ENCODE assay signal across 22 cellular contexts in genomic region chr12:49543914-49544815, GRCh38. TPM values are rescaled to one million over a fixed set of nuclear protein-coding genes. Genes with fewer than 3 reads are reported as not detected.
A peak's percentile ranks its signal among the peaks of the same experiment; 100 is the strongest.
DNase-seq lines count a peak whose midpoint lies in the region; ATAC-seq and TF ChIP-seq lines count a peak whose summit lies in the region.
"Had no signal": no experiment of that assay in that cellular context is flagged by ENCODE, and none has a peak within 500 bp of the region (broad histone marks: within the 10 kb centered on the region; RNA-seq: fewer than 3 reads in every experiment).

No MANE protein-coding gene starts in this region.

- no peaks in the 10 kb centered on the region for H4K20me1 ChIP-seq in OCI-LY7 (ENCODE audit: insufficient read depth, low read length)

- no peaks in the 10 kb centered on the region for H3K9me3 ChIP-seq in iPS-18a (ENCODE audit: control insufficient read depth, low read depth, low read length)
- peaks cover 5% of the 10 kb centered on the region for H3K9me3 ChIP-seq in trophoblast cell (ENCODE audit: insufficient read depth, low read depth, low read length)
- no peaks in the 10 kb centered on the region for H3K9me3 ChIP-seq in OCI-LY7 (ENCODE audit: low read length)
- H3K9me3 ChIP-seq: BLaER1 treated with 17β-estradiol and CSF1 and Interleukin-3, amounts not matched to agents 10 nM and 100 nM; tibial artery had no signal

- no peak overlapping the region for H3K23ac ChIP-seq in trophoblast cell (ENCODE audit: low read length)

- H3K4me3 Mint-ChIP-seq in activated T-cell treated with anti-CD3 and anti-CD28 coated beads, Interleukin-2, amount 50 U/mL, for 24 hours: no peak overlapping the region
- H3K4me3 Mint-ChIP-seq in activated T-cell treated with anti-CD3 and anti-CD28 coated beads, Interleukin-2, amount 50 U/mL, for 4 hours: no peak overlapping the region
- peak overlapping the region; percentile 68 for H3K4me3 Mint-ChIP-seq in WTC11
- H3K4me3 Mint-ChIP-seq: activated naive CD4-positive, alpha-beta T cell treated with anti-CD3 and anti-CD28 coated beads, Interleukin-2, amount 50 U/mL, for 24 hours; stimulated activated effector memory CD8-positive, alpha-beta T cell treated with anti-CD3 and anti-CD28 coated beads, Interleukin-12 subunit alpha, Interleukin-12 subunit beta, amount 100 ng/mL, for 72 hours had no signal

- H2AK5ac ChIP-seq in trophoblast cell (ENCODE audit: low read length): no peak overlapping the region

- no peaks in the 10 kb centered on the region for H3K9me2 ChIP-seq in OCI-LY7 (ENCODE audit: insufficient read depth, low read length)

- no peaks in the 10 kb centered on the region for H3K79me1 ChIP-seq in trophoblast cell (ENCODE audit: low read length)

- peaks cover 98% of the 10 kb centered on the region for H3K27me3 ChIP-seq in iPS-18a (ENCODE audit: control insufficient read depth, insufficient read depth, low read length)
- peaks cover 58% of the 10 kb centered on the region for H3K27me3 ChIP-seq in trophoblast cell (ENCODE audit: insufficient read depth, low read length)

- no peak overlapping the region for H3K27ac Mint-ChIP-seq in activated T-cell treated with anti-CD3 and anti-CD28 coated beads, Interleukin-2, amount 50 U/mL, for 24 hours
- H3K27ac Mint-ChIP-seq in WTC11: no peak overlapping the region
- H3K27ac Mint-ChIP-seq: stimulated activated effector memory CD8-positive, alpha-beta T cell treated with anti-CD3 and anti-CD28 coated beads, Interleukin-12 subunit alpha, Interleukin-12 subunit beta, amount 100 ng/mL, for 72 hours had no signal

- no peaks in the 10 kb centered on the region for H3K4me1 ChIP-seq in iPS-18a (ENCODE audit: control insufficient read depth, low read depth, low read length)
- peaks cover 3 to 5% of the 10 kb centered on the region in 2 experiments for H3K4me1 ChIP-seq in trophoblast cell (ENCODE audit: control insufficient read depth in 1 of 2, insufficient read depth in 2 of 2, low read length in 2 of 2)
- H3K4me1 ChIP-seq in OCI-LY7 (ENCODE audit: insufficient read depth, low read length, poor library complexity, severe bottlenecking): peaks cover 16% of the 10 kb centered on the region

- H3K18ac ChIP-seq in trophoblast cell (ENCODE audit: low read length): no peak overlapping the region

- H3K36me3 Mint-ChIP-seq in activated T-cell treated with anti-CD3 and anti-CD28 coated beads, Interleukin-2, amount 50 U/mL, for 24 hours (ENCODE audit: low read depth): no peaks in the 10 kb centered on the region
- no peaks in the 10 kb centered on the region for H3K36me3 Mint-ChIP-seq in activated T-cell treated with anti-CD3 and anti-CD28 coated beads, Interleukin-2, amount 50 U/mL, for 4 hours (ENCODE audit: insufficient read depth)
- no peaks in the 10 kb centered on the region for H3K36me3 Mint-ChIP-seq in WTC11
- H3K36me3 Mint-ChIP-seq: activated naive CD4-positive, alpha-beta T cell treated with anti-CD3 and anti-CD28 coated beads, Interleukin-2, amount 50 U/mL, for 24 hours; stimulated activated effector memory CD8-positive, alpha-beta T cell treated with anti-CD3 and anti-CD28 coated beads, Interleukin-12 subunit alpha, Interleukin-12 subunit beta, amount 100 ng/mL, for 72 hours had no signal

- no peaks in the 10 kb centered on the region for H3K9me3 Mint-ChIP-seq in activated T-cell treated with anti-CD3 and anti-CD28 coated beads, Interleukin-2, amount 50 U/mL, for 24 hours
- no peaks in the 10 kb centered on the region for H3K9me3 Mint-ChIP-seq in activated T-cell treated with anti-CD3 and anti-CD28 coated beads, Interleukin-2, amount 50 U/mL, for 4 hours
- H3K9me3 Mint-ChIP-seq in WTC11: no peaks in the 10 kb centered on the region
- H3K9me3 Mint-ChIP-seq: activated naive CD4-positive, alpha-beta T cell treated with anti-CD3 and anti-CD28 coated beads, Interleukin-2, amount 50 U/mL, for 24 hours; neural crest cell; stimulated activated effector memory CD8-positive, alpha-beta T cell treated with anti-CD3 and anti-CD28 coated beads, Interleukin-12 subunit alpha, Interleukin-12 subunit beta, amount 100 ng/mL, for 72 hours had no signal

- no peak for ATAC-seq in activated T-cell treated with anti-CD3 and anti-CD28 coated beads, Interleukin-2, amount 50 U/mL, for 4 hours
- peak; percentile 41 for ATAC-seq in WTC11
- ATAC-seq: stimulated activated effector memory CD8-positive, alpha-beta T cell treated with anti-CD3 and anti-CD28 coated beads, Interleukin-12 subunit alpha, Interleukin-12 subunit beta, amount 100 ng/mL, for 72 hours had no signal

- no peak overlapping the region for H4K91ac ChIP-seq in trophoblast cell (ENCODE audit: low read depth, low read length)

- H3K4me3 ChIP-seq in iPS-18a (ENCODE audit: low read length) (peak overlapping the region; percentile 51), trophoblast cell (ENCODE audit: low read depth, low read length) (peak overlapping the region; percentile 26), OCI-LY7 (ENCODE audit: low read depth, low read length, poor library complexity, severe bottlenecking) (no peak overlapping the region)
- H3K4me3 ChIP-seq: BLaER1 treated with 17β-estradiol and CSF1 and Interleukin-3, amounts not matched to agents 10 nM and 100 nM; tibial artery had no signal

- H3K36me3 ChIP-seq in iPS-18a (ENCODE audit: control insufficient read depth, low read depth, low read length): no peaks in the 10 kb centered on the region
- H3K36me3 ChIP-seq in trophoblast cell (ENCODE audit: control insufficient read depth in 1 of 2, insufficient read depth in 2 of 2, low read length in 2 of 2): no peaks in the 10 kb centered on the region
- no peaks in the 10 kb centered on the region for H3K36me3 ChIP-seq in OCI-LY7 (ENCODE audit: insufficient read depth, low read length)
- H3K36me3 ChIP-seq: BLaER1 treated with 17β-estradiol and CSF1 and Interleukin-3, amounts not matched to agents 10 nM and 100 nM; tibial artery had no signal

- peaks cover 27% of the 10 kb centered on the region for H3K4me1 Mint-ChIP-seq in activated T-cell treated with anti-CD3 and anti-CD28 coated beads, Interleukin-2, amount 50 U/mL, for 24 hours (ENCODE audit: low read depth)
- peaks cover 16% of the 10 kb centered on the region for H3K4me1 Mint-ChIP-seq in activated T-cell treated with anti-CD3 and anti-CD28 coated beads, Interleukin-2, amount 50 U/mL, for 4 hours (ENCODE audit: low read depth)
- peaks cover 32% of the 10 kb centered on the region for H3K4me1 Mint-ChIP-seq in WTC11

- intact Hi-C loops in OCI-LY7 (cut with micrococcal nuclease; ENCODE audit: unreplicated experiment): no loop called here

- no peak overlapping the region for H2BK12ac ChIP-seq in trophoblast cell (ENCODE audit: low read length)

- no peak overlapping the region for H3K4ac ChIP-seq in trophoblast cell (ENCODE audit: low read depth, low read length)

- BruUV-seq in OCI-LY7 (replicated peaks; lab: Mats Ljungman, UMichigan): no TSS peak

- TF ChIP-seq CTCF in WTC11 (IDR thresholded peaks at IDR 0.05): no peak
- no peak for TF ChIP-seq CTCF in OCI-LY7 (conservative IDR thresholded peaks at IDR 0.05; ENCODE audit: low read length)

- no peak overlapping the region for H4K8ac ChIP-seq in trophoblast cell (ENCODE audit: low read depth, low read length)

- no peak overlapping the region for H2BK5ac ChIP-seq in trophoblast cell (ENCODE audit: low read depth, low read length, poor library complexity)

- no peak overlapping the region for H3K14ac ChIP-seq in trophoblast cell (ENCODE audit: low read length)

- H3K9ac ChIP-seq in iPS-18a (ENCODE audit: low read length) (no peak overlapping the region), trophoblast cell (ENCODE audit: low read length) (no peak overlapping the region)
- H3K9ac ChIP-seq: BLaER1 treated with 17β-estradiol and CSF1 and Interleukin-3, amounts not matched to agents 10 nM and 100 nM had no signal

- DNase-seq in activated T-cell treated with anti-CD3 and anti-CD28 coated beads, Interleukin-2, amount 50 U/mL, for 24 hours: peak; percentile 26
- no peak for DNase-seq in activated T-cell treated with anti-CD3 and anti-CD28 coated beads, Interleukin-2, amount 50 U/mL, for 4 hours
- DNase-seq in WTC11 (ENCODE audit: low spot score): peak; percentile 47
- DNase-seq in trophoblast cell: no peak
- DNase-seq in NCI-H446 treated with DMSO at 0.1 percent for 48 hours (lab: John Stamatoyannopoulos, UW): no peak
- no peak for DNase-seq in OCI-LY7 (ENCODE audit: low spot score)
- DNase-seq in SHP77 treated with DMSO at 0.1 percent for 48 hours (lab: John Stamatoyannopoulos, UW): no peak
- DNase-seq: activated T-cell treated with anti-CD3 and anti-CD28 coated beads for 4 hours, cortex of kidney, DND-41, foreskin melanocyte, KBM-7, NCI-H187, NCI-H345, RPMI8226, SW 1271 had no signal

- H3K4me2 ChIP-seq in trophoblast cell (ENCODE audit: low read length) (no peak overlapping the region), OCI-LY7 (ENCODE audit: low read length) (no peak overlapping the region)

- no CpG with 5 or more reads among the region's 39 CpGs for WGBS in trophoblast cell (ENCODE audit: extremely low coverage, insufficient coverage, insufficient read length)

- no peak overlapping the region for H2BK120ac ChIP-seq in trophoblast cell (ENCODE audit: insufficient read depth, low read length, poor library complexity)

- H3K27ac ChIP-seq in iPS-18a (ENCODE audit: low read length): no peak overlapping the region
- no peak overlapping the region for H3K27ac ChIP-seq in trophoblast cell (ENCODE audit: low read depth, low read length)
- H3K27ac ChIP-seq in OCI-LY7 (ENCODE audit: low read depth, low read length, poor library complexity, severe bottlenecking): no peak overlapping the region
- H3K27ac ChIP-seq: BLaER1 treated with 17β-estradiol and CSF1 and Interleukin-3, amounts not matched to agents 10 nM and 100 nM; tibial artery had no signal

- peaks cover 30% of the 10 kb centered on the region for H3K27me3 Mint-ChIP-seq in activated T-cell treated with anti-CD3 and anti-CD28 coated beads, Interleukin-2, amount 50 U/mL, for 24 hours
- peaks cover 20% of the 10 kb centered on the region for H3K27me3 Mint-ChIP-seq in activated T-cell treated with anti-CD3 and anti-CD28 coated beads, Interleukin-2, amount 50 U/mL, for 4 hours (ENCODE audit: low read depth)
- peaks cover 100% of the 10 kb centered on the region for H3K27me3 Mint-ChIP-seq in WTC11 (ENCODE audit: low read depth)

- CTCF ChIA-PET in WTC11 (lab: Charles Lee): interaction anchor here (1.0 to 4.9 kb wide), 7 partner anchors 10 to 213 kb away, joined by 3 to 34 read pairs (median 11); partner anchors contain the start of gene DNAJC22
- CTCF ChIA-PET in OCI-LY7 (lab: Charles Lee; ENCODE audit: unreplicated experiment): no interaction called here

- POLR2A ChIA-PET in WTC11 (lab: Charles Lee): interaction anchor here (0.6 kb wide), 1 partner anchor 48 kb away, joined by 4 read pairs; no protein-coding TSS in a partner anchor
- POLR2A ChIA-PET in OCI-LY7 (lab: Charles Lee): interaction anchor here (0.7 to 1.0 kb wide), 2 partner anchors 9 to 32 kb away, joined by 3 read pairs; no protein-coding TSS in a partner anchor

- H3K79me2 ChIP-seq in trophoblast cell (ENCODE audit: control insufficient read depth, insufficient read depth, low read length, poor library complexity): no peaks in the 10 kb centered on the region
- H3K79me2 ChIP-seq in OCI-LY7 (ENCODE audit: insufficient read depth, low read depth, low read length): no peaks in the 10 kb centered on the region

- no peak overlapping the region for H2AFZ ChIP-seq in trophoblast cell (ENCODE audit: insufficient read depth, low read length, poor library complexity)
- H2AFZ ChIP-seq in OCI-LY7 (ENCODE audit: low read length): no peak overlapping the region

- H4K12ac ChIP-seq in trophoblast cell (ENCODE audit: low read depth, low read length): no peak overlapping the region

RNA-seq across cellular contexts. Expression of gene KCNH3, which starts 5.3 kb away (rescaled TPM):
- total RNA-seq in activated T-cell treated with anti-CD3 and anti-CD28 coated beads, Interleukin-2, amount 50 U/mL, for 4 hours: 1 to 10 TPM; 1.6 to 4.0 (median 3.3) TPM
- total RNA-seq in WTC11 (2021) (0.27 to 0.44 TPM (median 0.44 TPM) in 3 replicates), OCI-LY7 (2022) (0.57 TPM in 1 of 2 replicates, not detected in the other)
- 0.01 TPM in 1 of 2 replicates, not detected in the other for polyA plus RNA-seq in trophoblast cell (2013)
- total RNA-seq in OCI-LY7 (2014; rRNA removed; shearing (Covaris generic)): 0.05 and 0.06 TPM in 2 replicates

RNA-seq across cellular contexts. Expression of gene MCRS1, which starts 23.8 kb away (rescaled TPM):
- 10 to 100 TPM; 83.9 to 98.7 (median 92.1) TPM for total RNA-seq in activated T-cell treated with anti-CD3 and anti-CD28 coated beads, Interleukin-2, amount 50 U/mL, for 4 hours
- total RNA-seq in WTC11 (2021): 94.8 to 105 TPM (median 96.5 TPM) in 3 replicates
- polyA plus RNA-seq in trophoblast cell (2013): 39.0 and 41.3 TPM in 2 replicates
- total RNA-seq in OCI-LY7 (2014; rRNA removed; shearing (Covaris generic)): 72.0 and 75.6 TPM in 2 replicates
- 65.4 and 72.4 TPM in 2 replicates for total RNA-seq in OCI-LY7 (2022)

Comparison
In these comparisons a context has a peak if more than half of its experiments do, and no peak if none do; other contexts are left out.
1. DNase-seq: peak in activated T-cell treated with anti-CD3 and anti-CD28 coated beads, Interleukin-2, amount 50 U/mL, for 24 hours (single experiment) and WTC11 (single experiment); none in activated T-cell treated with anti-CD3 and anti-CD28 coated beads, Interleukin-2, amount 50 U/mL, for 4 hours (single experiment), trophoblast cell (0 of 2), NCI-H446 treated with DMSO at 0.1 percent for 48 hours (single experiment), OCI-LY7 (single experiment) and SHP77 treated with DMSO at 0.1 percent for 48 hours (single experiment).